ENCODE assay signal across 15 cellular contexts in genomic region chr7:140594131-140594691, GRCh38. TPM values are rescaled to one million over a fixed set of nuclear protein-coding genes. Genes with fewer than 3 reads are reported as not detected.
"Had no signal": no experiment of that assay in that cellular context is flagged by ENCODE, and none has a peak within 500 bp of the region (broad histone marks: within the 10 kb centered on the region; RNA-seq: fewer than 3 reads in every experiment).

No MANE protein-coding gene starts in this region.

- H3K27ac ChIP-seq: brain microvascular endothelial cell, sigmoid colon, suprapubic skin had no signal

- H3K4me1 ChIP-seq: sigmoid colon, suprapubic skin had no signal

- H3K36me3 Mint-ChIP-seq: activated naive CD8-positive, alpha-beta T cell had no signal

- DNase-seq: activated CD4-positive, alpha-beta T cell treated with anti-CD3 and anti-CD28 coated beads, Interleukin-2, amount 50 U/mL, for 4 hours; activated effector memory CD4-positive, alpha-beta T cell treated with anti-CD3 and anti-CD28 coated beads, Interleukin-2, amount 50 U/mL, for 16 hours; activated T-cell treated with anti-CD3 and anti-CD28 coated beads, Interleukin-2, amount 50 U/mL, for 24 hours; amygdala; brain microvascular endothelial cell; cerebellar nuclear complex; endodermal cell; midbrain; sigmoid colon; stimulated activated CD4-positive, alpha-beta T cell treated with anti-CD3 and anti-CD28 coated beads, Interleukin-12 subunit alpha, Interleukin-12 subunit beta, amount 100 ng/mL, for 4 hours; stimulated activated naive CD4-positive, alpha-beta T cell treated with Interleukin-2 at 50 U/mL for 16 hours; T-helper 17 cell had no signal

- H3K4me3 ChIP-seq: sigmoid colon, suprapubic skin had no signal

- H3K9me3 ChIP-seq: sigmoid colon, suprapubic skin had no signal

- H3K36me3 ChIP-seq: brain microvascular endothelial cell, sigmoid colon, suprapubic skin had no signal

- H3K27ac Mint-ChIP-seq: activated naive CD8-positive, alpha-beta T cell; activated T-cell treated with anti-CD3 and anti-CD28 coated beads, Interleukin-2, amount 50 U/mL, for 24 hours; endodermal cell; T-helper 17 cell; type B pancreatic cell had no signal

- ATAC-seq: T-helper 17 cell had no signal

- H3K4me3 Mint-ChIP-seq: activated naive CD8-positive, alpha-beta T cell; activated T-cell treated with anti-CD3 and anti-CD28 coated beads, Interleukin-2, amount 50 U/mL, for 24 hours; endodermal cell; T-helper 17 cell; type B pancreatic cell had no signal

- H3K27me3 ChIP-seq: brain microvascular endothelial cell, sigmoid colon, suprapubic skin had no signal

- H3K27me3 Mint-ChIP-seq: type B pancreatic cell had no signal

- H3K9me3 Mint-ChIP-seq: activated T-cell treated with anti-CD3 and anti-CD28 coated beads, Interleukin-2, amount 50 U/mL, for 24 hours; endodermal cell; type B pancreatic cell had no signal

RNA-seq across cellular contexts. Expression of gene DENND2A, which starts 46.4 kb away (rescaled TPM):
- total RNA-seq: T-helper 17 cell had no signal
